Comparison of ENCODE assay signal across 25 cellular contexts in genomic region chr2:132667716-132668115, GRCh38. TPM values are rescaled to one million over a fixed set of nuclear protein-coding genes. Genes with fewer than 3 reads are reported as not detected.
DNase-seq lines count a peak whose midpoint lies in the region; ATAC-seq, FAIRE-seq and TF ChIP-seq lines count a peak whose summit lies in the region.
"Had no signal": no experiment of that assay in that cellular context is flagged by ENCODE, and none has a peak within 500 bp of the region (broad histone marks: within the 10 kb centered on the region; RNA-seq: fewer than 3 reads in every experiment).

No MANE protein-coding gene starts in this region.

- CTCF ChIA-PET in AG04449 (lab: Yijun Ruan, JAX) (interaction anchor here (1.3 to 3.5 kb wide), 4 partner anchors 9 to 479 kb away, joined by 3 to 19 read pairs (median 10); no protein-coding TSS in a partner anchor), IMR-90 (lab: Yijun Ruan, JAX) (interaction anchor here (0.8 to 2.2 kb wide), 5 partner anchors 9 to 121 kb away, joined by 3 to 8 read pairs (median 4); no protein-coding TSS in a partner anchor)

- H3K4me3 ChIP-seq in AG04449 (ENCODE audit: low read depth, low read length) (peak overlapping the region; percentile 66), IMR-90 (ENCODE audit: insufficient read depth, low read depth, low read length) (no peak overlapping the region), mesendoderm (ENCODE audit: low read length) (no peak overlapping the region), kidney (ENCODE audit: low read length in 2 of 2) (no peak overlapping the region)
- H3K4me3 ChIP-seq: body of pancreas, SJCRH30, uterus had no signal

- no peaks in the 10 kb centered on the region for H3K9me3 ChIP-seq in IMR-90 (ENCODE audit: control insufficient read depth, insufficient read depth, low read length)
- no peaks in the 10 kb centered on the region for H3K9me3 ChIP-seq in kidney (ENCODE audit: control insufficient read depth in 1 of 2, low read length in 2 of 2)
- H3K9me3 ChIP-seq: body of pancreas, gastroesophageal sphincter, SJCRH30, spleen, uterus had no signal

- no peak overlapping the region for H2BK15ac ChIP-seq in IMR-90 (ENCODE audit: low read depth, low read length)
- H2BK15ac ChIP-seq in mesendoderm (replicated peaks; ENCODE audit: low read depth), result no peak overlapping the region

- POLR2A ChIA-PET in AG04449 (lab: Yijun Ruan, JAX) (no interaction called here), IMR-90 (lab: Charles Lee; ENCODE audit: unreplicated experiment) (interaction anchor here (0.6 kb wide), 1 partner anchor 1177 kb away, joined by 4 read pairs; no protein-coding TSS in a partner anchor)

- dilution Hi-C loops in IMR-90 (cut with HindIII; ENCODE audit: low sequenced_read_pairs, unreplicated experiment), result no loop called here

- H3K4me1 ChIP-seq in IMR-90 (ENCODE audit: control insufficient read depth, insufficient read depth, low read length) (peaks cover 13% of the 10 kb centered on the region), mesendoderm (ENCODE audit: control insufficient read depth, low read depth, low read length) (peaks cover 11% of the 10 kb centered on the region), kidney (ENCODE audit: control insufficient read depth in 1 of 2, insufficient read depth in 1 of 2, low read depth in 1 of 2, low read length in 2 of 2) (peaks cover 0 to 13% of the 10 kb centered on the region in 2 donors)

- H2AFZ ChIP-seq in IMR-90 (replicated peaks; ENCODE audit: low read length, poor library complexity), result no peak overlapping the region

- H3K56ac ChIP-seq in IMR-90 (ENCODE audit: extremely low read depth, insufficient read depth, low read length), result peak overlapping the region; percentile 39; the same call in 1 of the 2 replicates
- peak overlapping the region; percentile 3 for H3K56ac ChIP-seq in mesendoderm (ENCODE audit: low read length)

- no peak overlapping the region for H4K5ac ChIP-seq in IMR-90 (ENCODE audit: low read depth, low read length)
- H4K5ac ChIP-seq in mesendoderm (ENCODE audit: low read length), result no peak overlapping the region

- peak overlapping the region in 1 of 5 experiments; percentile 84 for H3K27ac Mint-ChIP-seq in brain
- H3K27ac Mint-ChIP-seq: IgD-negative memory B cell; immature natural killer cell; stimulated activated naive CD8-positive, alpha-beta T cell treated with anti-CD3 and anti-CD28 coated beads, Interleukin-15, amount 100 ng/mL, for 72 hours had no signal

- peaks cover 9% of the 10 kb centered on the region for H4K20me1 ChIP-seq in IMR-90 (ENCODE audit: insufficient read depth, low read length)

- H3K4me1 Mint-ChIP-seq in brain, result peaks cover 67% of the 10 kb centered on the region
- H3K4me1 Mint-ChIP-seq: immature natural killer cell had no signal

- peaks cover 49% of the 10 kb centered on the region for H3K27me3 Mint-ChIP-seq in brain

- H3K9ac ChIP-seq in IMR-90 (ENCODE audit: low read depth, low read length) (no peak overlapping the region), mesendoderm (ENCODE audit: low read length) (no peak overlapping the region), kidney (ENCODE audit: low read length in 2 of 2) (no peak overlapping the region)

- H2BK20ac ChIP-seq in IMR-90 (ENCODE audit: low read depth, low read length), result 0 out of 2 replicates have a peak overlapping the region, but pooled peaks have one; percentile 12

- H3K79me1 ChIP-seq in IMR-90 (ENCODE audit: low read depth in 1 of 2, low read length in 2 of 2) (peaks cover 20 to 47% of the 10 kb centered on the region in 2 experiments), mesendoderm (ENCODE audit: low read length) (no peaks in the 10 kb centered on the region)

- H3K4me2 ChIP-seq in IMR-90 (ENCODE audit: low read depth, low read length) (peak overlapping the region; percentile 4), mesendoderm (ENCODE audit: low read length) (no peak overlapping the region)

- H3K36me3 Mint-ChIP-seq in brain, result peaks cover 2% of the 10 kb centered on the region

- no peaks in the 10 kb centered on the region for H3K79me2 ChIP-seq in mesendoderm (ENCODE audit: control insufficient read depth, insufficient read depth, low read length)

- WGBS in IMR-90 (ENCODE audit: extremely low coverage in 2 of 2, insufficient read length in 1 of 2), 2 experiments, result no CpG with 5 or more reads among the region's 1 CpG
- no CpG with 5 or more reads among the region's 1 CpG for WGBS in mesendoderm (ENCODE audit: extremely low coverage, insufficient coverage, low lambda C conversion rate)

- H2AK5ac ChIP-seq in IMR-90 (ENCODE audit: low read depth, low read length) (0 out of 2 replicates have a peak overlapping the region, but pooled peaks have one; percentile 16), mesendoderm (ENCODE audit: low read length) (no peak overlapping the region)

- H3K9me3 Mint-ChIP-seq in brain, result no peaks in the 10 kb centered on the region

- 0 out of 2 replicates have a peak overlapping the region, but pooled peaks have one; percentile 18 for H4K91ac ChIP-seq in IMR-90 (ENCODE audit: insufficient read depth, low read depth, low read length)

- H3K27ac ChIP-seq in IMR-90 (ENCODE audit: insufficient read depth, low read length), result no peak overlapping the region
- no peak overlapping the region for H3K27ac ChIP-seq in mesendoderm (ENCODE audit: low read depth, low read length)
- H3K27ac ChIP-seq in kidney (ENCODE audit: low read depth in 2 of 2, low read length in 2 of 2), result no peak overlapping the region
- H3K27ac ChIP-seq: body of pancreas, dorsolateral prefrontal cortex, gastroesophageal sphincter, SJCRH30, spleen, uterus had no signal

- H3K14ac ChIP-seq in IMR-90 (replicated peaks; ENCODE audit: low read depth, low read length), result peak overlapping the region; percentile 73; the same call in 1 of the 2 replicates

- in situ Hi-C loops in IMR-90 (cut with MboI; ENCODE audit: low sequenced_read_pairs), result loop anchor here (25.0 kb wide), 2 partner anchors 895 to 1170 kb away; partner anchors contain the start of gene NCKAP5

- intact Hi-C loops in IMR-90 (cut with micrococcal nuclease), result no loop called here
- intact Hi-C loops in kidney (cut with DNase I), result no loop called here

- no peak for TF ChIP-seq CTCF in AG04449 (IDR thresholded peaks at IDR 0.05; ENCODE audit: insufficient read depth, low read length, missing control alignments)
- no peak for TF ChIP-seq CTCF in IMR-90 (conservative IDR thresholded peaks at IDR 0.05; ENCODE audit: low read depth, low read length)
- TF ChIP-seq CTCF in brain (conservative IDR thresholded peaks at IDR 0.05), result no peak
- no peak for TF ChIP-seq CTCF in kidney (IDR thresholded peaks at IDR 0.05; ENCODE audit: borderline replicate concordance, extremely low read depth, insufficient read depth)

- H3K4ac ChIP-seq in IMR-90 (ENCODE audit: low read depth, low read length) (peak overlapping the region; percentile 38), mesendoderm (ENCODE audit: low read depth, low read length) (no peak overlapping the region)

- FAIRE-seq in kidney (lab: Jason Lieb, UNC), result no peak
- FAIRE-seq: A204.1, G401.6 had no signal

- H3K36me3 ChIP-seq in IMR-90 (ENCODE audit: control insufficient read depth, insufficient read depth, low read length), result no peaks in the 10 kb centered on the region; the same call in 1 of the 2 replicates
- H3K36me3 ChIP-seq in mesendoderm (ENCODE audit: control insufficient read depth, insufficient read depth, low read length), result no peaks in the 10 kb centered on the region
- H3K36me3 ChIP-seq in kidney (ENCODE audit: control insufficient read depth in 1 of 2, insufficient read depth in 2 of 2, low read length in 2 of 2), result no peaks in the 10 kb centered on the region
- H3K36me3 ChIP-seq: gastroesophageal sphincter, SJCRH30, spleen, uterus had no signal

- TF ChIP-seq POLR2A in IMR-90 (IDR thresholded peaks at IDR 0.05; ENCODE audit: low read depth, low read length), result no peak

- TF ChIP-seq RAD21 in IMR-90 (IDR thresholded peaks at IDR 0.05; ENCODE audit: low read length), result no peak

- H4K8ac ChIP-seq in IMR-90 (ENCODE audit: low read depth in 2 of 2, low read length in 2 of 2), result peak overlapping the region in 1 of 2 experiments; percentile 2; a peak in 1 of 4 replicates
- no peak overlapping the region for H4K8ac ChIP-seq in mesendoderm (ENCODE audit: low read depth, low read length)

- peak overlapping the region; percentile 88 to 94 (median 89) for H3K4me3 Mint-ChIP-seq in brain
- H3K4me3 Mint-ChIP-seq: immature natural killer cell; stimulated activated naive CD8-positive, alpha-beta T cell treated with anti-CD3 and anti-CD28 coated beads, Interleukin-15, amount 100 ng/mL, for 72 hours had no signal

- H3K9me1 ChIP-seq in IMR-90 (ENCODE audit: insufficient read depth, low read length), result peaks cover 8% of the 10 kb centered on the region

- H2AK9ac ChIP-seq in IMR-90 (replicated peaks; ENCODE audit: low read depth, low read length, poor library complexity), result no peak overlapping the region

- H3K18ac ChIP-seq in IMR-90 (ENCODE audit: low read depth, low read length) (no peak overlapping the region), mesendoderm (ENCODE audit: low read length) (no peak overlapping the region)

- ATAC-seq in IMR-90 (ENCODE audit: low read depth) (peak; percentile 2; the same call in 1 of the 2 replicates), GM18858 (IDR thresholded peaks at IDR 0.05; ENCODE audit: unreplicated experiment) (no peak)
- ATAC-seq: body of pancreas; gastroesophageal sphincter; left lobe of liver; stimulated activated naive CD8-positive, alpha-beta T cell treated with anti-CD3 and anti-CD28 coated beads, Interleukin-15, amount 100 ng/mL, for 72 hours had no signal

- DNase-seq in AG04449 (ENCODE audit: low read depth, low spot score) (no peak), IMR-90 (peak; percentile 44), mesendoderm (peak; percentile 31), NCI-H187 (lab: John Stamatoyannopoulos, UW) (no peak), NCI-H1092 treated with DMSO at 0.1 percent for 48 hours (lab: John Stamatoyannopoulos, UW) (no peak), kidney (no peak)
- DNase-seq: activated CD4-positive, alpha-beta T cell treated with anti-CD3 and anti-CD28 coated beads, Interleukin-2, amount 50 U/mL, for 1 hour; activated CD4-positive, CD25-positive, alpha-beta regulatory T cell; immature natural killer cell; NCI-H446; SJCRH30; spleen; stimulated activated CD8-positive, alpha-beta memory T cell treated with anti-CD3 and anti-CD28 coated beads, Interleukin-4, amount 100 ng/mL, for 48 hours; stimulated activated naive CD8-positive, alpha-beta T cell treated with anti-CD3 and anti-CD28 coated beads, Interleukin-15, amount 100 ng/mL, for 72 hours; T-helper 1 cell; uterus had no signal

- peak overlapping the region; percentile 22; the same call in 1 of the 2 replicates for H2BK120ac ChIP-seq in IMR-90 (ENCODE audit: low read depth, low read length)
- no peak overlapping the region for H2BK120ac ChIP-seq in mesendoderm (ENCODE audit: low read depth, low read length)

- BruUV-seq in IMR-90 (replicated peaks; lab: Mats Ljungman, UMichigan), result no TSS peak

- H3K23ac ChIP-seq in IMR-90 (ENCODE audit: low read depth, low read length), result peak overlapping the region; percentile 91
- no peak overlapping the region for H3K23ac ChIP-seq in mesendoderm (ENCODE audit: low read length)

- H2BK5ac ChIP-seq in IMR-90 (ENCODE audit: low read depth, low read length, poor library complexity, severe bottlenecking) (no peak overlapping the region), mesendoderm (ENCODE audit: low read length) (no peak overlapping the region)

- H3K27me3 ChIP-seq in IMR-90 (ENCODE audit: control insufficient read depth, insufficient read depth, low read length) (no peaks in the 10 kb centered on the region), mesendoderm (ENCODE audit: insufficient read depth, low read length, poor library complexity) (no peaks in the 10 kb centered on the region)
- H3K27me3 ChIP-seq: body of pancreas had no signal

RNA-seq across cellular contexts. Expression of gene LYPD1, which starts 2.3 kb away (rescaled TPM):
- 79.7 and 87.6 TPM in 2 replicates for total RNA-seq in IMR-90 (2012; rRNA removed)
- polyA plus RNA-seq in IMR-90 (2012; rRNA removed), result 66.1 and 66.2 TPM in 2 replicates
- polyA plus RNA-seq in IMR-90 (2012; cell fraction: cytosol; rRNA removed), result 63.3 and 78.3 TPM in 2 replicates
- 22.6 and 25.5 TPM in 2 replicates for polyA plus RNA-seq in IMR-90 (2012; cell fraction: nucleus; rRNA removed; ENCODE audit: low replicate concordance)
- 8.0 TPM for polyA plus RNA-seq in brain (ENCODE audit: insufficient read depth, low read depth, low replicate concordance)
- polyA plus RNA-seq in mesendoderm (2013, experiment 1 of 2), result 19.4 TPM
- 20.3 TPM for polyA plus RNA-seq in mesendoderm (2013, experiment 2 of 2)
- 11.1 TPM for total RNA-seq in kidney
- 4.7 TPM for polyA plus RNA-seq in kidney (ENCODE audit: insufficient read depth, low read depth, low replicate concordance)
- polyA plus RNA-seq: IgD-negative memory B cell, immature natural killer cell had no signal

Comparison
In these comparisons a context has a peak if more than half of its experiments do, and no peak if none do; other contexts are left out.
1. DNase-seq: peak in IMR-90 (single experiment) and mesendoderm (single experiment); none in AG04449 (single experiment), NCI-H187 (0 of 2), NCI-H1092 treated with DMSO at 0.1 percent for 48 hours (single experiment) and kidney (single experiment).